ENCODE assay signal across 14 cellular contexts in the genomic region with DNA sequence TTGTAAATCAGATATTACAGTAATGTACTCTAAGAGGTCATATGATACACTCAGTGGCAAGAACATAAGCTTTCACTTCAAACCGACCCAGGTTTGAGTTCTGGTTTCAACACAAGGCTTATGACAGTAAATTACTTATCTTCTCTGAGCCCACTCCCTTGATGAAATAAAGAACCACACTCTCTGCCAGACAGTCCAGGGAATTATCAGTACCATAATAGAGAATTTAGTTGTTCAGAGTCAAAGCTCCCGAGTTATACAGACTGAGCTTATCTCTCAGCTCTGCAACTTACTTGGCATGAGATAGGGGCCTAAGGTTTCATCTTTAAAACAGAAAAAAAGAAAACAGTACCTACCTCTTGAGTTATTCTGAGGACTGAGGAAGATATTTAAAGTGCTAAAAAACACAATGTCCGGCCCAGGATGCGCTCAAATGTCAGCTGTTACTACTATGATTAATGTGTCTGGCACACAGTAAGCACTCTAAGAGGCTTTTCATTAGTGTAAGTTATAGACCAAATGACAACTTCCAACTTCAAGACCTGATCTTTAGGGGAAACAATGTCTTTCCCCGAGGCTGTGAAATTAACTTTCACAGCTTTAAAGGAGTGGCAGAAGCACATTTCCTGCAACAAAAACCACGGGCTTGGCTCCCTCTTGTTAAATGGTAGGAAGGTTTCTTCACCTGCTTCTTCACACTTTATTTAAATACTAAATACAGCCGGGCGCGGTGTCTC. TPM values are rescaled to one million over a fixed set of nuclear protein-coding genes. Genes with fewer than 3 reads are reported as not detected.
DNase-seq lines count a peak whose midpoint lies in the region; ATAC-seq, FAIRE-seq and TF ChIP-seq lines count a peak whose summit lies in the region.
"Had no signal": no experiment of that assay in that cellular context is flagged by ENCODE, and none has a peak within 500 bp of the region (broad histone marks: within the 10 kb centered on the region; RNA-seq: fewer than 3 reads in every experiment).

No MANE protein-coding gene starts in this region.

- peaks cover 12% of the 10 kb centered on the region for H4K20me1 ChIP-seq in endothelial cell of umbilical vein (replicated peaks; ENCODE audit: control insufficient read depth, extremely low read depth, insufficient read depth, low read length)

- peak overlapping the region; percentile 23 to 72 (median 62) for H3K4me3 Mint-ChIP-seq in naive thymus-derived CD8-positive, alpha-beta T cell
- H3K4me3 Mint-ChIP-seq: dendritic cell treated with granulocyte-macrophage colony-stimulating factor and Interleukin-4, amounts not matched to agents 40 ng/mL and 50 ng/mL, for 4 days had no signal

- H3K4me3 ChIP-seq in endothelial cell of umbilical vein (replicated peaks in 1 of 3; ENCODE audit: insufficient read depth in 1 of 3, low read depth in 1 of 3, low read length in 3 of 3): no peak overlapping the region
- H3K4me3 ChIP-seq: pancreas, suprapubic skin had no signal

- H3K27me3 Mint-ChIP-seq in naive thymus-derived CD8-positive, alpha-beta T cell: no peaks in the 10 kb centered on the region
- H3K27me3 Mint-ChIP-seq: dendritic cell treated with granulocyte-macrophage colony-stimulating factor and Interleukin-4, amounts not matched to agents 40 ng/mL and 50 ng/mL, for 4 days had no signal

- H3K4me1 ChIP-seq in endothelial cell of umbilical vein (ENCODE audit: control insufficient read depth, extremely low read depth, insufficient read depth, low read length): peaks cover 29% of the 10 kb centered on the region

- H3K79me2 ChIP-seq in endothelial cell of umbilical vein (ENCODE audit: control insufficient read depth, insufficient read depth, low read length): peaks cover 56% of the 10 kb centered on the region

- H3K27me3 ChIP-seq in endothelial cell of umbilical vein (ENCODE audit: control insufficient read depth in 2 of 2, insufficient read depth in 2 of 2, low read length in 2 of 2): no peaks in the 10 kb centered on the region
- H3K27me3 ChIP-seq: pancreas, suprapubic skin had no signal

- CTCF ChIA-PET in endothelial cell of umbilical vein (lab: Charles Lee): interaction anchor here (0.8 to 1.6 kb wide), 2 partner anchors 9 to 36 kb away, joined by 3 read pairs; no protein-coding TSS in a partner anchor

- no TSS peak for BruUV-seq in endothelial cell of umbilical vein (replicated peaks; lab: Mats Ljungman, UMichigan)

- ATAC-seq in naive thymus-derived CD8-positive, alpha-beta T cell: peak; percentile 50 to 54
- no peak for ATAC-seq in HG02678 (IDR thresholded peaks at IDR 0.05; ENCODE audit: unreplicated experiment)
- no peak for ATAC-seq in HG02884 (IDR thresholded peaks at IDR 0.05; ENCODE audit: unreplicated experiment)
- no peak for ATAC-seq in GM18873 (IDR thresholded peaks at IDR 0.05; ENCODE audit: low FRiP score, unreplicated experiment)

- peaks cover 0 to 34% (median 16%) of the 10 kb centered on the region in 3 donors for H3K36me3 Mint-ChIP-seq in naive thymus-derived CD8-positive, alpha-beta T cell

- peaks cover 40 to 84% (median 81%) of the 10 kb centered on the region in 4 donors for H3K4me1 Mint-ChIP-seq in naive thymus-derived CD8-positive, alpha-beta T cell

- peak; percentile 44 for DNase-seq in EH (ENCODE audit: low read depth)
- peak; percentile 58 for DNase-seq in OCI-M1 (lab: John Stamatoyannopoulos, UW)
- peak; percentile 27 for DNase-seq in endothelial cell of umbilical vein (ENCODE audit: low read depth, low spot score)
- DNase-seq in naive thymus-derived CD8-positive, alpha-beta T cell: peak in 3 of 10 donors; percentile 17 to 23 (median 21)
- no peak for DNase-seq in anterior cingulate cortex (lab: John Stamatoyannopoulos, UW)
- DNase-seq: NCI-H226, RPMI8226 had no signal

- no peak overlapping the region for H3K9ac ChIP-seq in endothelial cell of umbilical vein (replicated peaks; ENCODE audit: extremely low read depth, insufficient read depth, low read length)

- H3K27ac Mint-ChIP-seq in naive thymus-derived CD8-positive, alpha-beta T cell: peak overlapping the region; percentile 73 to 92 (median 79)
- H3K27ac Mint-ChIP-seq: dendritic cell treated with granulocyte-macrophage colony-stimulating factor and Interleukin-4, amounts not matched to agents 40 ng/mL and 50 ng/mL, for 4 days had no signal

- no peaks in the 10 kb centered on the region for H3K9me3 Mint-ChIP-seq in naive thymus-derived CD8-positive, alpha-beta T cell
- H3K9me3 Mint-ChIP-seq: dendritic cell treated with granulocyte-macrophage colony-stimulating factor and Interleukin-4, amounts not matched to agents 40 ng/mL and 50 ng/mL, for 4 days had no signal

- no peak for FAIRE-seq in endothelial cell of umbilical vein (lab: Jason Lieb, UNC)
- FAIRE-seq: GM19239, pancreas had no signal

- H3K36me3 ChIP-seq in endothelial cell of umbilical vein (ENCODE audit: control insufficient read depth in 2 of 2, extremely low read depth in 1 of 2, insufficient read depth in 2 of 2, low read length in 2 of 2): no peaks in the 10 kb centered on the region
- H3K36me3 ChIP-seq: pancreas, suprapubic skin had no signal

- H3K9me3 ChIP-seq in endothelial cell of umbilical vein (replicated peaks; ENCODE audit: control insufficient read depth, insufficient read depth, low read length): no peaks in the 10 kb centered on the region
- H3K9me3 ChIP-seq: pancreas, suprapubic skin had no signal

- no peak overlapping the region for H3K27ac ChIP-seq in endothelial cell of umbilical vein (ENCODE audit: insufficient read depth, low read depth, low read length)
- H3K27ac ChIP-seq: suprapubic skin had no signal

- POLR2A ChIA-PET in endothelial cell of umbilical vein (lab: Charles Lee): interaction anchor here (0.6 kb wide), 1 partner anchor 92 kb away, joined by 4 read pairs; no protein-coding TSS in a partner anchor
- POLR2A ChIA-PET in naive thymus-derived CD8-positive, alpha-beta T cell (lab: Charles Lee): no interaction called here

- H3K4me2 ChIP-seq in endothelial cell of umbilical vein (ENCODE audit: insufficient read depth, low read length): no peak overlapping the region

- TF ChIP-seq POLR2A in endothelial cell of umbilical vein (IDR thresholded peaks at IDR 0.05; ENCODE audit: low read depth, low read length): no peak

- H3K9me1 ChIP-seq in endothelial cell of umbilical vein (replicated peaks; ENCODE audit: control insufficient read depth, extremely low read depth, insufficient read depth, low read length): no peaks in the 10 kb centered on the region

- intact Hi-C loops in endothelial cell of umbilical vein (cut with micrococcal nuclease): no loop called here

- TF ChIP-seq CTCF in endothelial cell of umbilical vein (IDR thresholded peaks at IDR 0.05; ENCODE audit: extremely low read depth in 1 of 2, insufficient read depth in 1 of 2, low read depth in 1 of 2, low read length in 2 of 2): no peak

- dilution Hi-C loops in endothelial cell of umbilical vein (cut with MboI; ENCODE audit: extremely low pct_ligation_motif_present, low sequenced_read_pairs): no loop called here

- H2AFZ ChIP-seq in endothelial cell of umbilical vein (ENCODE audit: low read depth, low read length): no peak overlapping the region

TF ChIP-seq in endothelial cell of umbilical vein, 7 proteins besides CTCF, POLR2A, EP300 and RAD21:
- TF ChIP-seq POLR2AphosphoS5 (IDR thresholded peaks at IDR 0.05; ENCODE audit: insufficient read depth, low read depth, low read length): no peak
- no peak for TF ChIP-seq MYC (IDR thresholded peaks at IDR 0.05; ENCODE audit: low read depth, low read length)
- TF ChIP-seq FOS (IDR thresholded peaks at IDR 0.05; ENCODE audit: borderline replicate concordance, insufficient read depth, low read length): no peak

RNA-seq across cellular contexts. Expression of a gene that starts 38.1 kb away (rescaled TPM):
- 82.2 and 90.1 TPM in 2 replicates for total RNA-seq in endothelial cell of umbilical vein
- polyA plus RNA-seq in endothelial cell of umbilical vein: 46.4 and 51.7 TPM in 2 replicates
- 57.4 and 57.8 TPM in 2 replicates for polyA plus RNA-seq in endothelial cell of umbilical vein (2011; cell fraction: cytosol; rRNA removed)
- polyA plus RNA-seq in endothelial cell of umbilical vein (2011; cell fraction: nucleus; rRNA removed): 92.5 and 97.4 TPM in 2 replicates
- polyA plus RNA-seq in endothelial cell of umbilical vein (2012): 78.0 and 84.8 TPM in 2 replicates
- 92.7 and 127 TPM in 2 replicates for polyA minus RNA-seq in endothelial cell of umbilical vein
- 17.7 TPM for polyA minus RNA-seq in endothelial cell of umbilical vein (2011; cell fraction: cytosol; rRNA and poly(A)+ RNA removed)
- 99.2 and 129 TPM in 2 replicates for polyA minus RNA-seq in endothelial cell of umbilical vein (2011; cell fraction: nucleus; rRNA and poly(A)+ RNA removed)
- 10 to 100 TPM; 46.3 to 46.7 TPM for total RNA-seq in naive thymus-derived CD8-positive, alpha-beta T cell
- polyA plus RNA-seq in naive thymus-derived CD8-positive, alpha-beta T cell: 10 to 100 TPM; 36.4 to 61.4 (median 52.9) TPM

Comparison
In these comparisons a context has a peak if more than half of its experiments do, and no peak if none do; other contexts are left out.
1. DNase-seq: peak in EH (single experiment), OCI-M1 (single experiment) and endothelial cell of umbilical vein (single experiment); none in anterior cingulate cortex (0 of 58).
2. ATAC-seq: peak in naive thymus-derived CD8-positive, alpha-beta T cell (2 of 2); none in HG02678 (single experiment), HG02884 (single experiment) and GM18873 (single experiment).